12 cellular contexts compared by ENCODE assay signal in genomic region chr18:36441872-36442271, GRCh38.
DNase-seq lines count a peak whose midpoint lies in the region; ATAC-seq and TF ChIP-seq lines count a peak whose summit lies in the region.
"Had no signal": no experiment of that assay in that cellular context is flagged by ENCODE, and none has a peak within 500 bp of the region (broad histone marks: within the 10 kb centered on the region; RNA-seq: fewer than 3 reads in every experiment).

No MANE protein-coding gene starts in this region.

- no peaks in the 10 kb centered on the region for H3K36me3 ChIP-seq in SK-N-SH (replicated peaks in 1 of 2; ENCODE audit: control insufficient read depth in 1 of 2, insufficient read depth in 2 of 2, low read length in 1 of 2)
- H3K36me3 ChIP-seq: tibial nerve had no signal

- peak overlapping the region; percentile 29; the same call in 1 of the 2 replicates for H3K4me2 ChIP-seq in SK-N-SH

- H3K4me3 ChIP-seq in SK-N-SH (ENCODE audit: low read depth in 2 of 2, low read length in 1 of 2) = no peak overlapping the region
- H3K4me3 ChIP-seq: tibial nerve had no signal

- TF ChIP-seq EP300 in SK-N-SH (IDR thresholded peaks at IDR 0.05; ENCODE audit: borderline replicate concordance in 1 of 2, low read depth in 1 of 2, low read length in 1 of 2) = no peak

- H2AFZ ChIP-seq in SK-N-SH (ENCODE audit: low read depth) = no peak overlapping the region

- no peak for TF ChIP-seq RAD21 in SK-N-SH (IDR thresholded peaks at IDR 0.05; ENCODE audit: low read length)

- H3K27me3 ChIP-seq in SK-N-SH (ENCODE audit: insufficient read depth) = no peaks in the 10 kb centered on the region
- H3K27me3 ChIP-seq: tibial nerve had no signal

- H3K27ac ChIP-seq in SK-N-SH (ENCODE audit: low read depth in 2 of 2, low read length in 1 of 2) = peak overlapping the region; percentile 50 to 82; a peak in 3 of 4 replicates
- H3K27ac ChIP-seq: epithelial cell of prostate had no signal

- H3K9me3 ChIP-seq in SK-N-SH = no peaks in the 10 kb centered on the region
- H3K9me3 ChIP-seq: tibial nerve had no signal

- DNase-seq in EH (ENCODE audit: low read depth) (peak; percentile 93), SK-N-SH (no peak), fibroblast of peridontal ligament (ENCODE audit: extremely low read depth) (peak; percentile 82), renal cortical epithelial cell (ENCODE audit: low read depth) (peak; percentile 94), hypothalamus (lab: John Stamatoyannopoulos, UW) (no peak)
- no peak for DNase-seq in stimulated activated naive CD8-positive, alpha-beta T cell treated with anti-CD3 and anti-CD28 coated beads, Interleukin-15, Interleukin-2, amounts not matched to agents 100 U/mL and 50 U/mL, for 24 hours
- DNase-seq: activated T-cell treated with anti-CD3 and anti-CD28 coated beads, Interleukin-2, amount 50 U/mL, for 72 hours; NCI-H510A treated with DMSO at 0.1 percent for 48 hours had no signal

- peak overlapping the region; percentile 2; the same call in 1 of the 2 replicates for H3K9ac ChIP-seq in SK-N-SH

- H3K4me1 ChIP-seq in SK-N-SH (ENCODE audit: control insufficient read depth in 1 of 2, insufficient read depth in 2 of 2, low read depth in 1 of 2, low read length in 1 of 2) = peaks cover 11 to 44% of the 10 kb centered on the region in 2 experiments; a peak in 3 of 4 replicates

- no peak for TF ChIP-seq CTCF in SK-N-SH (IDR thresholded peaks at IDR 0.05)

- H3K9me2 ChIP-seq in SK-N-SH = no peaks in the 10 kb centered on the region

- peaks cover 11% of the 10 kb centered on the region for H3F3A ChIP-seq in SK-N-SH (replicated peaks; ENCODE audit: insufficient read depth)

- no peaks in the 10 kb centered on the region for H3K79me2 ChIP-seq in SK-N-SH (ENCODE audit: insufficient read depth)

- no peaks in the 10 kb centered on the region for H4K20me1 ChIP-seq in SK-N-SH (ENCODE audit: insufficient read depth)

- ATAC-seq in HG03571 (IDR thresholded peaks at IDR 0.05; ENCODE audit: unreplicated experiment) (no peak), HG03039 (IDR thresholded peaks at IDR 0.05; ENCODE audit: unreplicated experiment) (no peak)
- no peak for ATAC-seq in stimulated activated naive CD8-positive, alpha-beta T cell treated with anti-CD3 and anti-CD28 coated beads, Interleukin-15, Interleukin-2, amounts not matched to agents 100 U/mL and 50 U/mL, for 24 hours
- ATAC-seq: activated T-cell treated with anti-CD3 and anti-CD28 coated beads, Interleukin-2, amount 50 U/mL, for 72 hours had no signal

- CTCF ChIA-PET in SK-N-SH (lab: Yijun Ruan, JAX) = interaction anchor here (0.6 to 2.4 kb wide), 4 partner anchors 11 to 22 kb away, joined by 3 to 6 read pairs (median 5); no protein-coding TSS in a partner anchor

- POLR2A ChIA-PET in SK-N-SH (lab: Yijun Ruan, JAX) = no interaction called here

- 23% methylated on average over 2 of the region's 2 CpGs for WGBS in SK-N-SH (ENCODE audit: low lambda C conversion rate)

TF ChIP-seq in SK-N-SH, 30 proteins besides CTCF, POLR2A, EP300 and RAD21:
- no peak for TF ChIP-seq TAF1 (IDR thresholded peaks at IDR 0.05; ENCODE audit: borderline replicate concordance, low read depth, low read length)
- TF ChIP-seq MEF2A (IDR thresholded peaks at IDR 0.05; ENCODE audit: borderline replicate concordance, low read depth) = 0 out of 2 replicates have a peak, but pooled peaks have one; percentile 7
- no peak for TF ChIP-seq NFIC (IDR thresholded peaks at IDR 0.05; ENCODE audit: borderline replicate concordance)
- TF ChIP-seq YY1 (IDR thresholded peaks at IDR 0.05; ENCODE audit: low read depth) = no peak
- peak; percentile 59 for TF ChIP-seq PBX3 (IDR thresholded peaks at IDR 0.05)
- no peak for TF ChIP-seq IRF3 (IDR thresholded peaks at IDR 0.05; ENCODE audit: low read depth, low read length)
- no peak for TF ChIP-seq FOXM1 (IDR thresholded peaks at IDR 0.05; ENCODE audit: low read depth)
- TF ChIP-seq MAX (IDR thresholded peaks at IDR 0.05; ENCODE audit: low read depth) = no peak
- peak; percentile 25; the same call in 1 of the 2 replicates for TF ChIP-seq TCF12 (IDR thresholded peaks at IDR 0.05)
- TF ChIP-seq FOXJ3 (CRISPR knock-in tag; IDR thresholded peaks at IDR 0.05) = no peak
- peak; percentile 47 for TF ChIP-seq FOSL2 (IDR thresholded peaks at IDR 0.05; ENCODE audit: borderline replicate concordance, low read depth)
- no peak for TF ChIP-seq RFX5 (IDR thresholded peaks at IDR 0.05; ENCODE audit: low read length)
- no peak for TF ChIP-seq NRF1 (IDR thresholded peaks at IDR 0.05; ENCODE audit: low read depth, low read length)
- no peak for TF ChIP-seq MXI1 (IDR thresholded peaks at IDR 0.05; ENCODE audit: low read depth, low read length)
- TF ChIP-seq USF1 (IDR thresholded peaks at IDR 0.05; ENCODE audit: borderline replicate concordance, low read depth) = no peak
- no peak for TF ChIP-seq RCOR1 (IDR thresholded peaks at IDR 0.05; ENCODE audit: low read length)
- TF ChIP-seq JUND (IDR thresholded peaks at IDR 0.05) = peak; percentile 53
- TF ChIP-seq RXRA (IDR thresholded peaks at IDR 0.05; ENCODE audit: borderline replicate concordance, low read depth) = no peak

Comparison
In these comparisons a context has a peak if more than half of its experiments do, and no peak if none do; other contexts are left out.
1. DNase-seq: peak in EH (single experiment), fibroblast of peridontal ligament (single experiment) and renal cortical epithelial cell (single experiment); none in SK-N-SH (single experiment), hypothalamus (0 of 51) and stimulated activated naive CD8-positive, alpha-beta T cell treated with anti-CD3 and anti-CD28 coated beads, Interleukin-15, Interleukin-2, amounts not matched to agents 100 U/mL and 50 U/mL, for 24 hours (single experiment).